Comparison of ENCODE assay signal across 11 cellular contexts in genomic region chr6:116265081-116265829, GRCh38. TPM values are rescaled to one million over a fixed set of nuclear protein-coding genes. Genes with fewer than 3 reads are reported as not detected.
DNase-seq lines count a peak whose midpoint lies in the region; ATAC-seq, FAIRE-seq and TF ChIP-seq lines count a peak whose summit lies in the region.
"Had no signal": no experiment of that assay in that cellular context is flagged by ENCODE, and none has a peak within 500 bp of the region (broad histone marks: within the 10 kb centered on the region; RNA-seq: fewer than 3 reads in every experiment).

No MANE protein-coding gene starts in this region.

- H3K9me3 Mint-ChIP-seq in activated T-cell treated with anti-CD3 and anti-CD28 coated beads, Interleukin-2, amount 50 U/mL, for 72 hours, result peaks cover 0 to 12% of the 10 kb centered on the region in 2 donors

- no peak overlapping the region for H3K9ac ChIP-seq in H1 (replicated peaks in 1 of 4; ENCODE audit: extremely low read depth in 1 of 4, low read depth in 3 of 4, low read length in 3 of 4)

- no peaks in the 10 kb centered on the region for H3K36me3 ChIP-seq in H1 (ENCODE audit: control insufficient read depth in 2 of 4, insufficient read depth in 4 of 4, low read length in 3 of 4)
- peaks cover 0 to 29% (median 0%) of the 10 kb centered on the region in 6 donors for H3K36me3 ChIP-seq in spleen

- no peak overlapping the region for H4K5ac ChIP-seq in H1 (ENCODE audit: insufficient read length, low read depth, low read length)

- no peak for TF ChIP-seq EP300 in H1 (IDR thresholded peaks at IDR 0.05; ENCODE audit: borderline replicate concordance in 1 of 2, low read depth in 2 of 2, low read length in 2 of 2)

- H3K4ac ChIP-seq in H1 (replicated peaks; ENCODE audit: insufficient read length, low read depth, low read length), result no peak overlapping the region

- ATAC-seq in activated T-cell treated with anti-CD3 and anti-CD28 coated beads, Interleukin-2, amount 50 U/mL, for 72 hours (replicated peaks in 1 of 2), result peak; percentile 77 to 80
- ATAC-seq in GM19328 (IDR thresholded peaks at IDR 0.05; ENCODE audit: unreplicated experiment) (no peak), GM21390 (IDR thresholded peaks at IDR 0.05; ENCODE audit: unreplicated experiment) (no peak)

- no peak overlapping the region for H2BK12ac ChIP-seq in H1 (ENCODE audit: low read depth, low read length)

- no peaks in the 10 kb centered on the region; the same call in 1 of the 2 replicates for H3K79me1 ChIP-seq in H1 (ENCODE audit: low read depth, low read length)

- no peaks in the 10 kb centered on the region for H3K27me3 Mint-ChIP-seq in activated T-cell treated with anti-CD3 and anti-CD28 coated beads, Interleukin-2, amount 50 U/mL, for 72 hours (ENCODE audit: low read depth)

- H3K4me3 ChIP-seq in H1 (ENCODE audit: extremely low read depth in 1 of 4, insufficient read depth in 2 of 4, low read depth in 3 of 4, low read length in 4 of 4) (no peak overlapping the region), spleen (no peak overlapping the region)
- H3K4me3 ChIP-seq: SK-N-MC had no signal

- no peak overlapping the region for H2AK5ac ChIP-seq in H1 (ENCODE audit: low read depth, low read length)

- 86% methylated on average over 3 of the region's 3 CpGs; no CpG with 5 or more reads in 1 of the 2 experiments for WGBS in H1 (ENCODE audit: extremely low coverage in 1 of 2, insufficient coverage in 1 of 2, insufficient read length in 1 of 2, insufficient replicate concordance in 2 of 2, low coverage in 1 of 2, low lambda C conversion rate in 2 of 2, missing lambda C conversion rate in 1 of 2), 2 experiments
- WGBS in spleen, 5 donors, result 85 to 92% (median 88%) methylated on average over 3 of the region's 3 CpGs

- no peak overlapping the region for H3K27ac Mint-ChIP-seq in activated T-cell treated with anti-CD3 and anti-CD28 coated beads, Interleukin-2, amount 50 U/mL, for 72 hours

- peaks cover 22 to 26% of the 10 kb centered on the region in 2 donors for H3K36me3 Mint-ChIP-seq in activated T-cell treated with anti-CD3 and anti-CD28 coated beads, Interleukin-2, amount 50 U/mL, for 72 hours (ENCODE audit: insufficient read depth in 2 of 2)

- no peaks in the 10 kb centered on the region for H3K23me2 ChIP-seq in H1 (ENCODE audit: low read depth, low read length)

- H3K79me2 ChIP-seq in H1 (ENCODE audit: control insufficient read depth in 1 of 2, insufficient read depth in 2 of 2, low read length in 2 of 2), result no peaks in the 10 kb centered on the region

- POLR2A ChIA-PET in H1 (lab: Charles Lee; ENCODE audit: partially characterized antibody), result interaction anchor here (1.3 to 3.7 kb wide), 2 partner anchors 10 to 14 kb away, joined by 5 to 23 read pairs; partner anchors contain the start of genes TSPYL1 and TSPYL4

- H3K23ac ChIP-seq in H1 (ENCODE audit: insufficient read length), result no peak overlapping the region

- H2BK5ac ChIP-seq in H1 (ENCODE audit: low read depth, low read length), result no peak overlapping the region

- no peak overlapping the region for H3K27ac ChIP-seq in H1 (ENCODE audit: low read depth, low read length)
- no peak overlapping the region for H3K27ac ChIP-seq in spleen
- H3K27ac ChIP-seq: SK-N-MC had no signal

- 0 out of 2 replicates have a peak overlapping the region, but pooled peaks have one; percentile 61 for H2BK15ac ChIP-seq in H1 (ENCODE audit: low read length)

- H3K18ac ChIP-seq in H1 (ENCODE audit: extremely low read depth, low read length), result no peak overlapping the region

- H3K4me1 Mint-ChIP-seq in activated T-cell treated with anti-CD3 and anti-CD28 coated beads, Interleukin-2, amount 50 U/mL, for 72 hours (ENCODE audit: low read depth), result peaks cover 44% of the 10 kb centered on the region

- H2AFZ ChIP-seq in H1 (ENCODE audit: low read length), result no peak overlapping the region

- peaks cover 0 to 1% of the 10 kb centered on the region in 2 experiments for H4K20me1 ChIP-seq in H1 (replicated peaks in 1 of 2; ENCODE audit: control insufficient read depth in 1 of 2, insufficient read depth in 2 of 2, low read length in 2 of 2)

- TF ChIP-seq POLR2A in H1 (IDR thresholded peaks at IDR 0.05; ENCODE audit: control extremely low read depth in 1 of 2, low read depth in 2 of 2, low read length in 2 of 2) (no peak), spleen (IDR thresholded peaks at IDR 0.05) (no peak)

- no peaks in the 10 kb centered on the region for H3K27me3 ChIP-seq in H1 (replicated peaks in 1 of 4; ENCODE audit: control insufficient read depth in 3 of 4, extremely low read depth in 1 of 4, insufficient read depth in 3 of 4, low read length in 3 of 4)
- H3K27me3 ChIP-seq in spleen (replicated peaks in 1 of 7), result no peaks in the 10 kb centered on the region

- intact Hi-C loops in spleen (cut with DNase I; ENCODE audit: low total_unique reads), result no loop called here

- no peak for TF ChIP-seq CTCF in H1 (IDR thresholded peaks at IDR 0.05; ENCODE audit: control extremely low read depth in 1 of 3, insufficient read depth in 1 of 3, low read depth in 1 of 3, low read length in 3 of 3)
- TF ChIP-seq CTCF in spleen (IDR thresholded peaks at IDR 0.05 in 8 of 11, conservative IDR thresholded peaks at IDR 0.05 in 3 of 11), result no peak

- peak; percentile 32 to 41 for DNase-seq in activated T-cell treated with anti-CD3 and anti-CD28 coated beads, Interleukin-2, amount 50 U/mL, for 72 hours
- DNase-seq in activated T-cell treated with anti-CD3 and anti-CD28 coated beads for 4 hours (no peak), NCI-H2081 (lab: John Stamatoyannopoulos, UW) (peak; percentile 68 to 83), H1 (ENCODE audit: low read depth in 1 of 2, low spot score in 2 of 2) (no peak), spleen (peak; percentile 59), HPDE6-E6E7 (ENCODE audit: extremely low spot score) (no peak)
- DNase-seq: activated CD4-positive, alpha-beta T cell treated with anti-CD3 and anti-CD28 coated beads, Interleukin-2, amount 50 U/mL, for 4 hours had no signal

- H3K4me2 ChIP-seq in H1 (ENCODE audit: insufficient read depth in 1 of 2, low read depth in 2 of 2, low read length in 2 of 2), result no peak overlapping the region

- CTCF ChIA-PET in H1 (lab: Charles Lee; ENCODE audit: partially characterized antibody), result interaction anchor here (0.6 to 1.6 kb wide), 7 partner anchors 14 to 300 kb away, joined by 3 to 7 read pairs (median 3); no protein-coding TSS in a partner anchor

- H3K56ac ChIP-seq in H1 (replicated peaks; ENCODE audit: insufficient read length, low read depth, low read length), result no peak overlapping the region

- H3K4me1 ChIP-seq in H1 (replicated peaks in 1 of 4; ENCODE audit: control insufficient read depth in 3 of 4, insufficient read depth in 4 of 4, low read length in 3 of 4) (no peaks in the 10 kb centered on the region), spleen (peaks cover 0 to 18% (median 9%) of the 10 kb centered on the region in 6 donors)

- no peak overlapping the region for H2BK20ac ChIP-seq in H1 (ENCODE audit: low read length)

- H3K4me3 Mint-ChIP-seq in activated T-cell treated with anti-CD3 and anti-CD28 coated beads, Interleukin-2, amount 50 U/mL, for 72 hours, result no peak overlapping the region

- TF ChIP-seq RAD21 in H1 (IDR thresholded peaks at IDR 0.05 in 1 of 2, conservative IDR thresholded peaks at IDR 0.05 in 1 of 2; ENCODE audit: low read depth in 2 of 2, low read length in 2 of 2), result no peak

- H4K91ac ChIP-seq in H1 (replicated peaks; ENCODE audit: insufficient read length, low read length), result no peak overlapping the region

- H3K14ac ChIP-seq in H1 (ENCODE audit: insufficient read length), result no peak overlapping the region

- no peak for FAIRE-seq in H1 (lab: Jason Lieb, UNC)
- FAIRE-seq: endometrium had no signal

- no peak overlapping the region for H4K8ac ChIP-seq in H1 (ENCODE audit: extremely low read depth, insufficient read depth, low read length)

- H3K9me3 ChIP-seq in H1 (ENCODE audit: insufficient read depth in 2 of 2, low read depth in 1 of 2, low read length in 1 of 2), result no peaks in the 10 kb centered on the region
- peaks cover 0 to 21% (median 14%) of the 10 kb centered on the region in 8 donors for H3K9me3 ChIP-seq in spleen

- no peak overlapping the region for H2BK120ac ChIP-seq in H1 (replicated peaks; ENCODE audit: low read depth, low read length)

TF ChIP-seq in H1, 55 proteins besides CTCF, POLR2A, EP300 and RAD21 (continues in another document):
- no peak for TF ChIP-seq HDAC2 (IDR thresholded peaks at IDR 0.05; ENCODE audit: borderline replicate concordance in 1 of 2, low read depth in 2 of 2, low read length in 2 of 2)
- no peak for TF ChIP-seq SIRT6 (IDR thresholded peaks at IDR 0.05; ENCODE audit: low read length)
- no peak for TF ChIP-seq SIX5 (IDR thresholded peaks at IDR 0.05; ENCODE audit: low read depth, low read length)
- TF ChIP-seq ASH2L (IDR thresholded peaks at IDR 0.05; ENCODE audit: low read length), result no peak
- no peak for TF ChIP-seq MAFK (IDR thresholded peaks at IDR 0.05; ENCODE audit: low read depth, low read length)

RNA-seq across cellular contexts. Expression of gene TSPYL4, which starts 11.4 kb away (rescaled TPM):
- total RNA-seq in activated T-cell treated with anti-CD3 and anti-CD28 coated beads, Interleukin-2, amount 50 U/mL, for 72 hours, result 10 to 100 TPM; 12.5 to 12.6 TPM
- total RNA-seq in H1 (2021; fragmentation: NEBNext Ultra II Directional; extraction: Animal tissue kit (Norgen Biotek cat#: 25700)), result 22.6 and 23.3 TPM in 2 replicates
- 16.7 and 20.5 TPM in 2 replicates for polyA plus RNA-seq in H1 (2011; rRNA removed)
- 20.5 TPM for polyA plus RNA-seq in H1 (2011; cell fraction: cytosol; rRNA removed)
- 14.2 TPM for polyA plus RNA-seq in H1 (2011; cell fraction: nucleus; rRNA removed)
- polyA plus RNA-seq in H1 (2012, experiment 1 of 2), result 12.8 to 18.6 TPM (median 15.6 TPM) in 4 replicates
- 8.5 TPM for polyA plus RNA-seq in H1 (2012, experiment 2 of 2)
- polyA plus RNA-seq in H1 (2013, experiment 1 of 2), result 13.0 TPM
- 11.7 TPM for polyA plus RNA-seq in H1 (2013, experiment 2 of 2)
- 26.7 and 30.5 TPM in 2 replicates for polyA minus RNA-seq in H1 (2011; rRNA and poly(A)+ RNA removed)
- polyA minus RNA-seq in H1 (2011; cell fraction: cytosol; rRNA and poly(A)+ RNA removed), result 11.4 TPM
- polyA minus RNA-seq in H1 (2011; cell fraction: nucleus; rRNA and poly(A)+ RNA removed), result 16.5 TPM
- total RNA-seq in spleen, result 10 to 100 TPM; 11.2 to 19.0 (median 13.5) TPM
- polyA plus RNA-seq in spleen, result 1 to 10 TPM; 7.2 to 7.8 (median 7.5) TPM

RNA-seq across cellular contexts. Expression of gene TSPYL1, which starts 14.5 kb away (rescaled TPM):
- total RNA-seq in activated T-cell treated with anti-CD3 and anti-CD28 coated beads, Interleukin-2, amount 50 U/mL, for 72 hours, result 10 to 100 TPM; 43.2 to 55.0 TPM
- total RNA-seq in H1 (2021; fragmentation: NEBNext Ultra II Directional; extraction: Animal tissue kit (Norgen Biotek cat#: 25700)), result 77.9 and 79.1 TPM in 2 replicates
- polyA plus RNA-seq in H1 (2011; rRNA removed), result 31.5 and 33.2 TPM in 2 replicates
- 27.3 TPM for polyA plus RNA-seq in H1 (2011; cell fraction: cytosol; rRNA removed)
- 19.8 TPM for polyA plus RNA-seq in H1 (2011; cell fraction: nucleus; rRNA removed)
- 36.6 to 49.2 TPM (median 41.4 TPM) in 4 replicates for polyA plus RNA-seq in H1 (2012, experiment 1 of 2)
- polyA plus RNA-seq in H1 (2012, experiment 2 of 2), result 19.4 TPM
- 35.9 TPM for polyA plus RNA-seq in H1 (2013, experiment 1 of 2)
- polyA plus RNA-seq in H1 (2013, experiment 2 of 2), result 35.1 TPM
- 86.5 and 91.0 TPM in 2 replicates for polyA minus RNA-seq in H1 (2011; rRNA and poly(A)+ RNA removed)
- polyA minus RNA-seq in H1 (2011; cell fraction: cytosol; rRNA and poly(A)+ RNA removed), result 37.2 TPM
- polyA minus RNA-seq in H1 (2011; cell fraction: nucleus; rRNA and poly(A)+ RNA removed), result 34.1 TPM
- 10 to 100 TPM; 63.1 to 97.7 (median 73.4) TPM for total RNA-seq in spleen
- 10 to 100 TPM; 28.7 to 41.7 (median 29.2) TPM for polyA plus RNA-seq in spleen

Comparison
In these comparisons a context has a peak if more than half of its experiments do, and no peak if none do; other contexts are left out.
1. DNase-seq: peak in activated T-cell treated with anti-CD3 and anti-CD28 coated beads, Interleukin-2, amount 50 U/mL, for 72 hours (2 of 2), NCI-H2081 (2 of 2) and spleen (single experiment); none in activated T-cell treated with anti-CD3 and anti-CD28 coated beads for 4 hours (single experiment), H1 (0 of 2) and HPDE6-E6E7 (single experiment).
2. ATAC-seq: peak in activated T-cell treated with anti-CD3 and anti-CD28 coated beads, Interleukin-2, amount 50 U/mL, for 72 hours (2 of 2); none in GM19328 (single experiment) and GM21390 (single experiment).